Comparison of ENCODE assay signal across 6 cellular contexts in genomic region chr10:132198068-132198370, GRCh38. TPM values are rescaled to one million over a fixed set of nuclear protein-coding genes. Genes with fewer than 3 reads are reported as not detected.
"Had no signal": no experiment of that assay in that cellular context is flagged by ENCODE, and none has a peak within 500 bp of the region (broad histone marks: within the 10 kb centered on the region; RNA-seq: fewer than 3 reads in every experiment).

No MANE protein-coding gene starts in this region.

- H3K4me2 ChIP-seq: GM23338 had no signal

- DNase-seq: H9, HCEC 1CT, KBM-7 had no signal

- H3K4me3 ChIP-seq: GM23338 had no signal

- ATAC-seq: GM23338, HepG2 had no signal

RNA-seq across cellular contexts. Expression of gene DPYSL4, which starts 11.3 kb away (rescaled TPM):
- total RNA-seq: HT1080 had no signal
